ENCODE assay signal across 1 cellular context in genomic region chr22:50582562-50583293, GRCh38.
A peak's percentile ranks its signal among the peaks of the same experiment; 100 is the strongest.
TF ChIP-seq lines count a peak whose summit lies in the region.

Gene CHKB, minus strand, starts transcription at chr22:50582849. Its CDS starts 68 bp downstream, at chr22:50582781.

TF ChIP-seq in HepG2, 621 proteins besides CTCF, POLR2A, EP300 and RAD21 (continued from another document and continues in another):
- TF ChIP-seq PRDM10 (CRISPR knock-in tag; IDR thresholded peaks at IDR 0.05; ENCODE audit: low read depth) (no peak), ZNF280D (CRISPR knock-in tag; IDR thresholded peaks at IDR 0.05) (no peak), ZNF260 (CRISPR knock-in tag; IDR thresholded peaks at IDR 0.05; ENCODE audit: borderline replicate concordance, low read depth) (no peak), ZSCAN9 (CRISPR knock-in tag; IDR thresholded peaks at IDR 0.05; ENCODE audit: borderline replicate concordance) (peak; percentile 29; the same call in 1 of the 2 replicates), NR2F6 (IDR thresholded peaks at IDR 0.05) (no peak; the same call in 1 of the 2 replicates), NR2F6 (CRISPR knock-in tag; IDR thresholded peaks at IDR 0.05) (peak; percentile 93), ZNF670 (CRISPR knock-in tag; IDR thresholded peaks at IDR 0.05; ENCODE audit: borderline replicate concordance) (peak; percentile 61; the same call in 1 of the 2 replicates), ZNF337 (CRISPR knock-in tag; IDR thresholded peaks at IDR 0.05; ENCODE audit: borderline replicate concordance, low read depth) (peak; percentile 87), NFE2L1 (CRISPR knock-in tag; IDR thresholded peaks at IDR 0.05; ENCODE audit: borderline replicate concordance) (no peak), MXD1 (CRISPR knock-in tag; IDR thresholded peaks at IDR 0.05) (peak; percentile 52; the same call in 1 of the 2 replicates), ZNF704 (CRISPR knock-in tag; IDR thresholded peaks at IDR 0.05; ENCODE audit: borderline replicate concordance) (peak; percentile 36; the same call in 1 of the 2 replicates), ZNF296 (CRISPR knock-in tag; conservative IDR thresholded peaks at IDR 0.05) (no peak), ZNF549 (CRISPR knock-in tag; IDR thresholded peaks at IDR 0.05) (no peak), ZNF280B (CRISPR knock-in tag; IDR thresholded peaks at IDR 0.05; ENCODE audit: borderline replicate concordance) (peak; percentile 14; the same call in 1 of the 2 replicates), MTERF4 (CRISPR knock-in tag; IDR thresholded peaks at IDR 0.05) (peak; percentile 90; the same call in 1 of the 2 replicates), GABPB1 (CRISPR knock-in tag; IDR thresholded peaks at IDR 0.05) (peak; percentile 91), POGK (CRISPR knock-in tag; conservative IDR thresholded peaks at IDR 0.05) (peak; percentile 5; the same call in 1 of the 2 replicates), MYPOP (CRISPR knock-in tag; IDR thresholded peaks at IDR 0.05) (peak; percentile 79), MIER2 (CRISPR knock-in tag; IDR thresholded peaks at IDR 0.05) (0 out of 2 replicates have a peak, but pooled peaks have one; percentile 43), PLSCR1 (CRISPR knock-in tag; IDR thresholded peaks at IDR 0.05; ENCODE audit: borderline replicate concordance) (no peak), ARID2 (CRISPR knock-in tag; IDR thresholded peaks at IDR 0.05; ENCODE audit: borderline replicate concordance) (no peak), KDM5A (IDR thresholded peaks at IDR 0.05; ENCODE audit: borderline replicate concordance, low read length) (no peak; the same call in 1 of the 2 replicates), ELF4 (CRISPR knock-in tag; IDR thresholded peaks at IDR 0.05; ENCODE audit: borderline replicate concordance) (peak; percentile 40; the same call in 1 of the 2 replicates), ZSCAN29 (CRISPR knock-in tag; conservative IDR thresholded peaks at IDR 0.05) (peak; percentile 76; the same call in 1 of the 2 replicates), TEF (CRISPR knock-in tag; IDR thresholded peaks at IDR 0.05) (peak; percentile 37; the same call in 1 of the 2 replicates), HDAC2 (CRISPR knock-in tag; IDR thresholded peaks at IDR 0.05) (peak; percentile 30; the same call in 1 of the 2 replicates), ZNF138 (CRISPR knock-in tag; IDR thresholded peaks at IDR 0.05; ENCODE audit: low read depth) (no peak), ZNF788 (CRISPR knock-in tag; IDR thresholded peaks at IDR 0.05; ENCODE audit: borderline replicate concordance) (no peak; the same call in 1 of the 2 replicates), SOX13 (IDR thresholded peaks at IDR 0.05) (no peak), SOX13 (CRISPR knock-in tag; conservative IDR thresholded peaks at IDR 0.05 in 1 of 2, IDR thresholded peaks at IDR 0.05 in 1 of 2) (no peak), CEBPZ (IDR thresholded peaks at IDR 0.05; ENCODE audit: low read length) (no peak), ZFY (CRISPR knock-in tag; IDR thresholded peaks at IDR 0.05) (peak; percentile 91), SP5 (CRISPR knock-in tag; IDR thresholded peaks at IDR 0.05; ENCODE audit: borderline replicate concordance, low read depth) (peak; percentile 57)
